In the genomic region with DNA sequence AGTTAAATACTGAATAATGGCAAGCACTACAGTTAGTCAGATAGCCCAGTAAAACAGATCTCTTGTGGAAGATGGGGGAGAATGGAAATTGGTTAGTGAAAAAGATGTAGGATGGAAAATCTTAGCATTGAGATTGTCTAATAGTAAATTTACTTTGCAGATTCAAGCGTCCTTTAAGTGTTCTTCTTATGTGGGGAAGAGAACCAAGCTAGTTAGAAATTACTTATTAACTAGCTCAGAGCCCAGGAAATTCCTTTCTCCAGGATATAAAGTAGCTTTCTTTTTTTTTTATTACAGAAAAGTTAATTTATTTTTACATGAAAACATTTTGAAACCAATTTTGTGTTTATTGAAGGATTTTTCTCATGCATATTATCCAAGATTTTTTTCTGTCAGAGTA, we compare ENCODE assay signal across 15 cellular contexts. TPM values are rescaled to one million over a fixed set of nuclear protein-coding genes. Genes with fewer than 3 reads are reported as not detected.
A peak's percentile ranks its signal among the peaks of the same experiment; 100 is the strongest.
DNase-seq lines count a peak whose midpoint lies in the region; ATAC-seq and TF ChIP-seq lines count a peak whose summit lies in the region.
"Had no signal": no experiment of that assay in that cellular context is flagged by ENCODE, and none has a peak within 500 bp of the region (broad histone marks: within the 10 kb centered on the region; RNA-seq: fewer than 3 reads in every experiment).

No MANE protein-coding gene starts in this region.

- no peak overlapping the region for H3K4me3 ChIP-seq in PC-3 (ENCODE audit: low read length)

- intact Hi-C loops in Calu3 (cut with micrococcal nuclease; ENCODE audit: unreplicated experiment): no loop called here
- intact Hi-C loops in PC-3 (cut with micrococcal nuclease): no loop called here

- H3K9me3 ChIP-seq in PC-3 (ENCODE audit: low read length): no peaks in the 10 kb centered on the region

- peaks cover 39% of the 10 kb centered on the region for H3K36me3 Mint-ChIP-seq in Calu3 (ENCODE audit: insufficient read depth, unreplicated experiment)
- H3K36me3 Mint-ChIP-seq in nephron (ENCODE audit: low read depth): peaks cover 38% of the 10 kb centered on the region

- no peak for DNase-seq in Calu3
- DNase-seq in PC-3: no peak
- no peak for DNase-seq in epithelial cell of prostate (ENCODE audit: low read depth, low spot score)
- no peak for DNase-seq in NCI-H774 (lab: John Stamatoyannopoulos, UW)
- no peak for DNase-seq in NCI-H146 treated with DMSO at 0.1 percent for 48 hours (lab: John Stamatoyannopoulos, UW; ENCODE audit: unreplicated experiment)
- DNase-seq: CD8-positive, alpha-beta memory T cell; DMS 273 treated with DMSO at 0.1 percent for 48 hours; EL; KG1; NCI-H1092; NCI-H1694 treated with DMSO at 0.1 percent for 48 hours; SIG-M5 had no signal

- CTCF ChIA-PET in Calu3 (lab: Charles Lee): interaction anchor here (0.6 to 0.7 kb wide), 3 partner anchors 32 to 359 kb away, joined by 3 to 7 read pairs (median 3); no protein-coding TSS in a partner anchor
- CTCF ChIA-PET in PC-3 (lab: Charles Lee): interaction anchor here (0.6 kb wide), 1 partner anchor 105 kb away, joined by 3 read pairs; no protein-coding TSS in a partner anchor

- peak overlapping the region; percentile 74 for H3K27ac Mint-ChIP-seq in Calu3 (ENCODE audit: unreplicated experiment)
- peak overlapping the region; percentile 35 to 81 (median 55) for H3K27ac Mint-ChIP-seq in nephron

- H3K9me3 Mint-ChIP-seq in Calu3 (ENCODE audit: low read depth, unreplicated experiment) (no peaks in the 10 kb centered on the region), nephron (no peaks in the 10 kb centered on the region)
- H3K9me3 Mint-ChIP-seq: CD8-positive, alpha-beta memory T cell had no signal

- TF ChIP-seq CTCF in Calu3 (IDR thresholded peaks at IDR 0.05; ENCODE audit: unreplicated experiment): no peak
- TF ChIP-seq CTCF in PC-3 (conservative IDR thresholded peaks at IDR 0.05; ENCODE audit: low read depth, low read length): no peak
- TF ChIP-seq CTCF in nephron (IDR thresholded peaks at IDR 0.05; ENCODE audit: unreplicated experiment in 3 of 3): no peak

- H3K27ac ChIP-seq in PC-3 (ENCODE audit: low read length) (0 out of 2 replicates have a peak overlapping the region, but pooled peaks have one; percentile 17), epithelial cell of prostate (peak overlapping the region; percentile 51)

- peak overlapping the region; percentile 9 for H3K4me3 Mint-ChIP-seq in Calu3 (ENCODE audit: low read depth, unreplicated experiment)
- no peak overlapping the region for H3K4me3 Mint-ChIP-seq in nephron
- H3K4me3 Mint-ChIP-seq: CD8-positive, alpha-beta memory T cell had no signal

- peaks cover 23% of the 10 kb centered on the region for H3K4me1 Mint-ChIP-seq in Calu3 (ENCODE audit: low read depth, unreplicated experiment)
- no peaks in the 10 kb centered on the region for H3K4me1 Mint-ChIP-seq in nephron

- H3K4me2 ChIP-seq in PC-3 (ENCODE audit: low read length): no peak overlapping the region

- no peak overlapping the region for H3K9ac ChIP-seq in PC-3 (ENCODE audit: low read length)

- H3K27me3 Mint-ChIP-seq in Calu3 (ENCODE audit: unreplicated experiment) (no peaks in the 10 kb centered on the region), nephron (ENCODE audit: low read depth) (no peaks in the 10 kb centered on the region)
- H3K27me3 Mint-ChIP-seq: CD8-positive, alpha-beta memory T cell had no signal

- no peaks in the 10 kb centered on the region for H3K9me2 ChIP-seq in PC-3 (replicated peaks; ENCODE audit: low read length)

- no peak for ATAC-seq in PC-3
- no peak for ATAC-seq in GM19397 (IDR thresholded peaks at IDR 0.05; ENCODE audit: unreplicated experiment)
- ATAC-seq in HG03095 (IDR thresholded peaks at IDR 0.05; ENCODE audit: unreplicated experiment): no peak

- POLR2A ChIA-PET in PC-3 (lab: Charles Lee; ENCODE audit: unreplicated experiment): no interaction called here

- H4K20me1 ChIP-seq in PC-3 (ENCODE audit: low read length): 0 out of 2 replicates have a peak, but pooled peaks cover 2% of the 10 kb centered on the region

- H3K36me3 ChIP-seq in PC-3 (ENCODE audit: low read depth, low read length): peaks cover 45% of the 10 kb centered on the region

- H3F3A ChIP-seq in PC-3 (ENCODE audit: low read length, unreplicated experiment): no peaks in the 10 kb centered on the region

- H2AFZ ChIP-seq in PC-3 (ENCODE audit: low read length): no peak overlapping the region

- no TSS peak for BruUV-seq in Calu3 (replicated peaks; lab: Mats Ljungman, UMichigan)
- no TSS peak for BruUV-seq in PC-3 (replicated peaks; lab: Mats Ljungman, UMichigan)

- H3K79me2 ChIP-seq in PC-3 (ENCODE audit: low read length): no peaks in the 10 kb centered on the region

- H3K4me1 ChIP-seq in PC-3 (ENCODE audit: insufficient read depth, low read length): no peaks in the 10 kb centered on the region

- H3K27me3 ChIP-seq in PC-3 (ENCODE audit: low read length): no peaks in the 10 kb centered on the region

RNA-seq across cellular contexts. Expression of a gene that starts 36.7 kb away (rescaled TPM):
- total RNA-seq in Calu3 (2022) (84.9 and 91.4 TPM in 2 replicates), PC-3 (2014; rRNA removed) (84.7 and 85.5 TPM in 2 replicates)
